ENCODE assay signal across 22 cellular contexts in genomic region chr22:30870451-30871345, GRCh38.
DNase-seq lines count a peak whose midpoint lies in the region; ATAC-seq and TF ChIP-seq lines count a peak whose summit lies in the region.
"Had no signal": no experiment of that assay in that cellular context is flagged by ENCODE, and none has a peak within 500 bp of the region (broad histone marks: within the 10 kb centered on the region; RNA-seq: fewer than 3 reads in every experiment).

No MANE protein-coding gene starts in this region.

- H2BK120ac ChIP-seq in neuronal stem cell (ENCODE audit: low read depth, low read length): no peak overlapping the region

- no peak for TF ChIP-seq CTCF in left ventricle myocardium inferior (IDR thresholded peaks at IDR 0.05; ENCODE audit: borderline replicate concordance)

- H3K9ac ChIP-seq in neuronal stem cell (ENCODE audit: low read depth, low read length, poor library complexity): no peak overlapping the region

- no peak overlapping the region for H3K14ac ChIP-seq in neuronal stem cell (ENCODE audit: low read length)

- no peak overlapping the region for H3K4me2 ChIP-seq in neuronal stem cell (ENCODE audit: insufficient read depth, low read length, poor library complexity, severe bottlenecking)

- peak overlapping the region; percentile 63 for H2BK12ac ChIP-seq in neuronal stem cell (ENCODE audit: low read length)

- intact Hi-C loops in Right ventricle myocardium superior (cut with DNase I): no loop called here
- intact Hi-C loops in left ventricle myocardium inferior (cut with micrococcal nuclease): no loop called here
- intact Hi-C loops in aorta (cut with DNase I): no loop called here

- peak overlapping the region; percentile 75 for H2BK5ac ChIP-seq in neuronal stem cell (ENCODE audit: low read length)

- peak overlapping the region; percentile 89 for H3K23ac ChIP-seq in neuronal stem cell (ENCODE audit: low read depth, low read length, poor library complexity)

- H3K4me1 ChIP-seq in left ventricle myocardium inferior: peaks cover 5% of the 10 kb centered on the region
- H3K4me1 ChIP-seq in neuronal stem cell (ENCODE audit: control insufficient read depth in 2 of 2, insufficient read depth in 1 of 2, low read depth in 1 of 2, low read length in 2 of 2): peaks cover 0 to 3% of the 10 kb centered on the region in 2 donors
- no peaks in the 10 kb centered on the region for H3K4me1 ChIP-seq in aorta (ENCODE audit: control insufficient read depth in 1 of 2, insufficient read depth in 2 of 2, low read length in 2 of 2)
- H3K4me1 ChIP-seq: SJSA1 had no signal

- H2AK5ac ChIP-seq in neuronal stem cell (ENCODE audit: low read depth, low read length): peak overlapping the region; percentile 92

- no peak overlapping the region for H2AFZ ChIP-seq in neuronal stem cell (ENCODE audit: low read length)

- H3K4me3 ChIP-seq in left ventricle myocardium inferior: no peak overlapping the region
- H3K4me3 ChIP-seq in neuronal stem cell (ENCODE audit: low read length in 2 of 2): no peak overlapping the region
- no peak overlapping the region for H3K4me3 ChIP-seq in aorta (ENCODE audit: low read length in 2 of 2)
- H3K4me3 ChIP-seq: gastrocnemius medialis, MG63, SJSA1 had no signal

- no peak for ATAC-seq in Right ventricle myocardium superior (ENCODE audit: poor library complexity)
- no peak for ATAC-seq in aorta (ENCODE audit: low FRiP score)
- no peak for ATAC-seq in GM21576 (IDR thresholded peaks at IDR 0.05; ENCODE audit: unreplicated experiment)
- no peak for ATAC-seq in HG02885 (IDR thresholded peaks at IDR 0.05; ENCODE audit: poor library complexity, unreplicated experiment)
- ATAC-seq: esophagus mucosa; gastrocnemius medialis; stimulated activated naive B cell treated with anti-CD40 and anti-IgM and Interleukin-4, amounts not matched to agents 10 μg/mL and 1 μg/mL and 100 μg/mL, for 72 hours; T-helper 17 cell had no signal

- no peak overlapping the region for H3K4ac ChIP-seq in neuronal stem cell (ENCODE audit: low read length)

- H3K27ac ChIP-seq in left ventricle myocardium inferior (replicated peaks): no peak overlapping the region
- H3K27ac ChIP-seq in neuronal stem cell (replicated peaks; ENCODE audit: low read length): no peak overlapping the region
- H3K27ac ChIP-seq in aorta (ENCODE audit: low read depth in 1 of 2, low read length in 2 of 2): no peak overlapping the region
- H3K27ac ChIP-seq: gastrocnemius medialis, SJSA1 had no signal

- peak overlapping the region; percentile 85 for H3K18ac ChIP-seq in neuronal stem cell (ENCODE audit: low read length)

- WGBS in neuronal stem cell (ENCODE audit: extremely low coverage in 2 of 2, insufficient read length in 2 of 2, insufficient replicate concordance in 1 of 2), 2 donors: no CpG with 5 or more reads among the region's 36 CpGs
- WGBS in aorta, 2 donors: 93 to 95% methylated on average over 35 to 36 of the region's 36 CpGs

- in situ Hi-C loops in G401 (cut with HindIII; ENCODE audit: low sequenced_read_pairs): no loop called here

- H4K8ac ChIP-seq in neuronal stem cell (ENCODE audit: low read depth, low read length): no peak overlapping the region

- H2BK15ac ChIP-seq in neuronal stem cell (ENCODE audit: low read length): peak overlapping the region; percentile 21

- peak overlapping the region; percentile 9 for H4K91ac ChIP-seq in neuronal stem cell (ENCODE audit: low read depth, low read length, poor library complexity)

- H3K36me3 ChIP-seq in left ventricle myocardium inferior (no peaks in the 10 kb centered on the region), neuronal stem cell (replicated peaks in 1 of 2; ENCODE audit: control insufficient read depth in 2 of 2, insufficient read depth in 2 of 2, low read length in 2 of 2) (no peaks in the 10 kb centered on the region), aorta (ENCODE audit: control insufficient read depth in 1 of 2, insufficient read depth in 2 of 2, low read length in 1 of 2) (no peaks in the 10 kb centered on the region)
- H3K36me3 ChIP-seq: gastrocnemius medialis, MG63, SJSA1 had no signal

- DNase-seq in Right ventricle myocardium superior: peak; percentile 26
- DNase-seq in left ventricle myocardium inferior: no peak
- peak; percentile 4 for DNase-seq in epidermal melanocyte (ENCODE audit: insufficient read length, low spot score)
- no peak for DNase-seq in neuronal stem cell (ENCODE audit: low spot score)
- DNase-seq in aorta: peak; percentile 33 to 67
- DNase-seq in G401 (ENCODE audit: low spot score): no peak
- DNase-seq: activated CD4-positive, alpha-beta T cell treated with anti-CD3 and anti-CD28 coated beads for 4 hours; cerebellar nuclear complex; effector CD8-positive, alpha-beta T cell; IMR-90; MG63; NCI-H1417; NCI-H510A; nephron progenitor cell; stimulated activated CD4-positive, alpha-beta T cell treated with anti-CD3 and anti-CD28 coated beads, Interleukin-1b, Interleukin-23, amount 100 ng/mL, for 48 hours; stimulated activated naive B cell treated with anti-CD40 and anti-IgM and Interleukin-4, amounts not matched to agents 10 μg/mL and 1 μg/mL and 100 μg/mL, for 72 hours had no signal

- H3K79me1 ChIP-seq in neuronal stem cell (ENCODE audit: low read depth, low read length): peaks cover 3% of the 10 kb centered on the region

- H3K9me3 ChIP-seq in left ventricle myocardium inferior (replicated peaks): no peaks in the 10 kb centered on the region
- no peaks in the 10 kb centered on the region for H3K9me3 ChIP-seq in neuronal stem cell (replicated peaks in 1 of 2; ENCODE audit: control insufficient read depth in 2 of 2, insufficient read depth in 1 of 2, low read depth in 1 of 2, low read length in 2 of 2)
- H3K9me3 ChIP-seq in aorta (ENCODE audit: control insufficient read depth, low read length): no peaks in the 10 kb centered on the region
- H3K9me3 ChIP-seq: gastrocnemius medialis, MG63, SJSA1 had no signal

- H3K27me3 ChIP-seq in left ventricle myocardium inferior (ENCODE audit: low read depth): no peaks in the 10 kb centered on the region
- peaks cover 0 to 7% (median 0%) of the 10 kb centered on the region in 3 experiments for H3K27me3 ChIP-seq in neuronal stem cell (ENCODE audit: control insufficient read depth in 3 of 3, insufficient read depth in 3 of 3, low read depth in 1 of 3, low read length in 3 of 3)
- H3K27me3 ChIP-seq in aorta (ENCODE audit: control insufficient read depth in 1 of 2, insufficient read depth in 2 of 2, low read length in 1 of 2): no peaks in the 10 kb centered on the region
- H3K27me3 ChIP-seq: gastrocnemius medialis, MG63, SJSA1 had no signal

Comparison
In these comparisons a context has a peak if more than half of its experiments do, and no peak if none do; other contexts are left out.
1. DNase-seq: peak in Right ventricle myocardium superior (single experiment), epidermal melanocyte (single experiment) and aorta (2 of 2); none in left ventricle myocardium inferior (single experiment), neuronal stem cell (single experiment) and G401 (single experiment).